In genomic region chr1:236280438-236281285, GRCh38 we compare ENCODE assay signal across 8 cellular contexts. TPM values are rescaled to one million over a fixed set of nuclear protein-coding genes. Genes with fewer than 3 reads are reported as not detected.
DNase-seq lines count a peak whose midpoint lies in the region; ATAC-seq, FAIRE-seq and TF ChIP-seq lines count a peak whose summit lies in the region.

No MANE protein-coding gene starts in this region.

- no peak for TF ChIP-seq CTCF in H1 (IDR thresholded peaks at IDR 0.05; ENCODE audit: control extremely low read depth in 1 of 3, insufficient read depth in 1 of 3, low read depth in 1 of 3, low read length in 3 of 3)

- H3K36me3 ChIP-seq in ES-I3 (ENCODE audit: insufficient read depth, low read length): no peaks in the 10 kb centered on the region; the same call in 1 of the 2 replicates
- no peaks in the 10 kb centered on the region for H3K36me3 ChIP-seq in H1 (ENCODE audit: control insufficient read depth in 2 of 4, insufficient read depth in 4 of 4, low read length in 3 of 4)

- no peak for TF ChIP-seq POLR2A in H1 (IDR thresholded peaks at IDR 0.05; ENCODE audit: control extremely low read depth in 1 of 2, low read depth in 2 of 2, low read length in 2 of 2)

- CTCF ChIA-PET in activated CD4-positive, alpha-beta T cell treated with anti-CD3 and anti-CD28 coated beads, Interleukin-2, amount 10 ng/mL, durations not matched to agents 7 days and 5 days (lab: Charles Lee): interaction anchor here (0.6 to 1.1 kb wide), 2 partner anchors 143 to 242 kb away, joined by 3 read pairs; no protein-coding TSS in a partner anchor
- CTCF ChIA-PET in H1 (lab: Charles Lee; ENCODE audit: partially characterized antibody): interaction anchor here (0.5 kb wide), 1 partner anchor 163 kb away, joined by 4 read pairs; no protein-coding TSS in a partner anchor

- H2AK5ac ChIP-seq in H1 (ENCODE audit: low read depth, low read length): no peak overlapping the region

- H2BK5ac ChIP-seq in H1 (ENCODE audit: low read depth, low read length): no peak overlapping the region

- TF ChIP-seq EP300 in H1 (IDR thresholded peaks at IDR 0.05; ENCODE audit: borderline replicate concordance in 1 of 2, low read depth in 2 of 2, low read length in 2 of 2): no peak

- H2BK15ac ChIP-seq in H1 (ENCODE audit: low read length): no peak overlapping the region

- H3K9me3 ChIP-seq in ES-I3 (ENCODE audit: control insufficient read depth, insufficient read depth, low read length) (no peaks in the 10 kb centered on the region), H1 (ENCODE audit: insufficient read depth in 2 of 2, low read depth in 1 of 2, low read length in 1 of 2) (no peaks in the 10 kb centered on the region)

- peak; percentile 42 for FAIRE-seq in H1 (lab: Jason Lieb, UNC)

- no peak overlapping the region for H3K18ac ChIP-seq in H1 (ENCODE audit: extremely low read depth, low read length)

- peaks cover 11% of the 10 kb centered on the region; the same call in 1 of the 2 replicates for H3K23me2 ChIP-seq in H1 (ENCODE audit: low read depth, low read length)

- no peak overlapping the region for H2BK20ac ChIP-seq in H1 (ENCODE audit: low read length)

- H3K56ac ChIP-seq in H1 (replicated peaks; ENCODE audit: insufficient read length, low read depth, low read length): no peak overlapping the region

- no peaks in the 10 kb centered on the region; the same call in 1 of the 2 replicates for H3K4me1 ChIP-seq in ES-I3 (ENCODE audit: insufficient read depth, low read length)
- H3K4me1 ChIP-seq in H1 (replicated peaks in 1 of 4; ENCODE audit: control insufficient read depth in 3 of 4, insufficient read depth in 4 of 4, low read length in 3 of 4): peaks cover 0 to 6% (median 2%) of the 10 kb centered on the region in 4 experiments; a peak in 2 of 7 replicates

- WGBS in H1 (ENCODE audit: extremely low coverage in 1 of 2, insufficient coverage in 1 of 2, insufficient read length in 1 of 2, insufficient replicate concordance in 2 of 2, low coverage in 1 of 2, low lambda C conversion rate in 2 of 2, missing lambda C conversion rate in 1 of 2), 2 experiments: 22% methylated on average over 13 of the region's 17 CpGs; no CpG with 5 or more reads in 1 of the 2 experiments

- H3K4me2 ChIP-seq in H1 (ENCODE audit: insufficient read depth in 1 of 2, low read depth in 2 of 2, low read length in 2 of 2): peak overlapping the region; percentile 91 to 95

- peak overlapping the region; percentile 68; the same call in 1 of the 2 replicates for H4K8ac ChIP-seq in H1 (ENCODE audit: extremely low read depth, insufficient read depth, low read length)

- peak overlapping the region; percentile 68; the same call in 1 of the 2 replicates for H2AFZ ChIP-seq in H1 (ENCODE audit: low read length)

- no peak overlapping the region for H3K4ac ChIP-seq in H1 (replicated peaks; ENCODE audit: insufficient read length, low read depth, low read length)

- no peak for TF ChIP-seq RAD21 in H1 (IDR thresholded peaks at IDR 0.05 in 1 of 2, conservative IDR thresholded peaks at IDR 0.05 in 1 of 2; ENCODE audit: low read depth in 2 of 2, low read length in 2 of 2)

- H3K27ac Mint-ChIP-seq in activated CD4-positive, alpha-beta T cell treated with anti-CD3 and anti-CD28 coated beads, Interleukin-2, amount 10 ng/mL, durations not matched to agents 7 days and 5 days: peak overlapping the region; percentile 77
- H3K27ac Mint-ChIP-seq in natural killer cell treated with Interleukin-12 subunit alpha and Interleukin-12 subunit beta and Interleukin-15 and Interleukin-18, amount 100 ng/mL, for 72 hours: peak overlapping the region; percentile 34 to 80

- H3K27me3 Mint-ChIP-seq in activated CD4-positive, alpha-beta T cell treated with anti-CD3 and anti-CD28 coated beads, Interleukin-2, amount 10 ng/mL, durations not matched to agents 7 days and 5 days: no peaks in the 10 kb centered on the region
- peaks cover 7 to 13% of the 10 kb centered on the region in 2 donors for H3K27me3 Mint-ChIP-seq in natural killer cell treated with Interleukin-12 subunit alpha and Interleukin-12 subunit beta and Interleukin-15 and Interleukin-18, amount 100 ng/mL, for 72 hours

- peak; percentile 59 for DNase-seq in NCI-H1436 (lab: John Stamatoyannopoulos, UW)
- DNase-seq in activated CD4-positive, alpha-beta T cell treated with anti-CD3 and anti-CD28 coated beads, Interleukin-2, amount 10 ng/mL, durations not matched to agents 7 days and 5 days: peak; percentile 22
- peak in 1 of 2 experiments; percentile 60 for DNase-seq in H1 (ENCODE audit: low read depth in 1 of 2, low spot score in 2 of 2)
- no peak for DNase-seq in natural killer cell treated with Interleukin-12 subunit alpha and Interleukin-12 subunit beta and Interleukin-15 and Interleukin-18, amount 100 ng/mL, for 72 hours (ENCODE audit: low spot score)

- no peaks in the 10 kb centered on the region for H3K79me2 ChIP-seq in H1 (ENCODE audit: control insufficient read depth in 1 of 2, insufficient read depth in 2 of 2, low read length in 2 of 2)

- peak overlapping the region; percentile 84 for H3K4me3 Mint-ChIP-seq in activated CD4-positive, alpha-beta T cell treated with anti-CD3 and anti-CD28 coated beads, Interleukin-2, amount 10 ng/mL, durations not matched to agents 7 days and 5 days
- H3K4me3 Mint-ChIP-seq in natural killer cell treated with Interleukin-12 subunit alpha and Interleukin-12 subunit beta and Interleukin-15 and Interleukin-18, amount 100 ng/mL, for 72 hours: peak overlapping the region; percentile 85

- no peak overlapping the region for H4K5ac ChIP-seq in H1 (ENCODE audit: insufficient read length, low read depth, low read length)

- H4K91ac ChIP-seq in H1 (replicated peaks; ENCODE audit: insufficient read length, low read length): no peak overlapping the region

- peaks cover 9% of the 10 kb centered on the region for H3K9me3 Mint-ChIP-seq in activated CD4-positive, alpha-beta T cell treated with anti-CD3 and anti-CD28 coated beads, Interleukin-2, amount 10 ng/mL, durations not matched to agents 7 days and 5 days
- H3K9me3 Mint-ChIP-seq in natural killer cell treated with Interleukin-12 subunit alpha and Interleukin-12 subunit beta and Interleukin-15 and Interleukin-18, amount 100 ng/mL, for 72 hours: peaks cover 10% of the 10 kb centered on the region

- POLR2A ChIA-PET in activated CD4-positive, alpha-beta T cell treated with anti-CD3 and anti-CD28 coated beads, Interleukin-2, amount 10 ng/mL, durations not matched to agents 7 days and 5 days (lab: Charles Lee): no interaction called here
- POLR2A ChIA-PET in H1 (lab: Charles Lee; ENCODE audit: partially characterized antibody): interaction anchor here (0.6 to 1.7 kb wide), 13 partner anchors 9 to 1136 kb away, joined by 3 to 5 read pairs (median 3); no protein-coding TSS in a partner anchor

- H3K79me1 ChIP-seq in H1 (ENCODE audit: low read depth, low read length): no peaks in the 10 kb centered on the region

- no peak overlapping the region for H3K23ac ChIP-seq in H1 (ENCODE audit: insufficient read length)

- peak overlapping the region; percentile 75 to 79 (median 78) for H3K4me3 ChIP-seq in H1 (ENCODE audit: extremely low read depth in 1 of 4, insufficient read depth in 2 of 4, low read depth in 3 of 4, low read length in 4 of 4)

- H3K27me3 ChIP-seq in H1 (replicated peaks in 1 of 4; ENCODE audit: control insufficient read depth in 3 of 4, extremely low read depth in 1 of 4, insufficient read depth in 3 of 4, low read length in 3 of 4): peaks cover 3 to 11% (median 7%) of the 10 kb centered on the region in 4 experiments

- H4K20me1 ChIP-seq in H1 (replicated peaks in 1 of 2; ENCODE audit: control insufficient read depth in 1 of 2, insufficient read depth in 2 of 2, low read length in 2 of 2): no peaks in the 10 kb centered on the region

- H3K36me3 Mint-ChIP-seq in activated CD4-positive, alpha-beta T cell treated with anti-CD3 and anti-CD28 coated beads, Interleukin-2, amount 10 ng/mL, durations not matched to agents 7 days and 5 days (ENCODE audit: low read depth): peaks cover 3% of the 10 kb centered on the region
- H3K36me3 Mint-ChIP-seq in natural killer cell treated with Interleukin-12 subunit alpha and Interleukin-12 subunit beta and Interleukin-15 and Interleukin-18, amount 100 ng/mL, for 72 hours: peaks cover 9% of the 10 kb centered on the region

- H3K4me1 Mint-ChIP-seq in activated CD4-positive, alpha-beta T cell treated with anti-CD3 and anti-CD28 coated beads, Interleukin-2, amount 10 ng/mL, durations not matched to agents 7 days and 5 days: peaks cover 40% of the 10 kb centered on the region
- H3K4me1 Mint-ChIP-seq in natural killer cell treated with Interleukin-12 subunit alpha and Interleukin-12 subunit beta and Interleukin-15 and Interleukin-18, amount 100 ng/mL, for 72 hours (ENCODE audit: low read depth in 2 of 2): peaks cover 44 to 56% of the 10 kb centered on the region in 2 donors

- peak overlapping the region; percentile 87 for H3K9ac ChIP-seq in ES-I3 (ENCODE audit: low read depth, low read length)
- H3K9ac ChIP-seq in H1 (replicated peaks in 1 of 4; ENCODE audit: extremely low read depth in 1 of 4, low read depth in 3 of 4, low read length in 3 of 4): peak overlapping the region; percentile 25 to 55 (median 42); a peak in 4 of 7 replicates

- no peak for ATAC-seq in natural killer cell treated with Interleukin-12 subunit alpha and Interleukin-12 subunit beta and Interleukin-15 and Interleukin-18, amount 100 ng/mL, for 72 hours
- ATAC-seq in HG02571 (IDR thresholded peaks at IDR 0.05; ENCODE audit: unreplicated experiment): no peak
- ATAC-seq in GM19035 (IDR thresholded peaks at IDR 0.05; ENCODE audit: unreplicated experiment): no peak
- ATAC-seq in HG02798 (IDR thresholded peaks at IDR 0.05; ENCODE audit: poor library complexity, unreplicated experiment): no peak

- H3K14ac ChIP-seq in H1 (ENCODE audit: insufficient read length): no peak overlapping the region

- no peak overlapping the region for H2BK12ac ChIP-seq in H1 (ENCODE audit: low read depth, low read length)

- H3K27ac ChIP-seq in H1 (ENCODE audit: low read depth, low read length): no peak overlapping the region

- H2BK120ac ChIP-seq in H1 (replicated peaks; ENCODE audit: low read depth, low read length): no peak overlapping the region

RNA-seq across cellular contexts. Expression of gene ERO1B, which starts 1.1 kb away (rescaled TPM):
- total RNA-seq in activated CD4-positive, alpha-beta T cell treated with anti-CD3 and anti-CD28 coated beads, Interleukin-2, amount 10 ng/mL, durations not matched to agents 7 days and 5 days: 1 to 10 TPM; 2.5 to 2.6 TPM
- total RNA-seq in H1 (2021; fragmentation: NEBNext Ultra II Directional; extraction: Animal tissue kit (Norgen Biotek cat#: 25700)): 3.5 and 5.6 TPM in 2 replicates
- polyA plus RNA-seq in H1 (2011; rRNA removed): 0.72 and 0.74 TPM in 2 replicates
- 1.4 TPM for polyA plus RNA-seq in H1 (2011; cell fraction: cytosol; rRNA removed)
- polyA plus RNA-seq in H1 (2011; cell fraction: nucleus; rRNA removed): 0.50 TPM
- polyA plus RNA-seq in H1 (2012, experiment 1 of 2): 0.76 to 1.9 TPM (median 0.95 TPM) in 4 replicates
- polyA plus RNA-seq in H1 (2012, experiment 2 of 2): 0.12 TPM
- 2.6 TPM for polyA plus RNA-seq in H1 (2013, experiment 1 of 2)
- polyA plus RNA-seq in H1 (2013, experiment 2 of 2): 3.1 TPM
- 0.69 and 1.6 TPM in 2 replicates for polyA minus RNA-seq in H1 (2011; rRNA and poly(A)+ RNA removed)
- 2.6 TPM for polyA minus RNA-seq in H1 (2011; cell fraction: cytosol; rRNA and poly(A)+ RNA removed)
- polyA minus RNA-seq in H1 (2011; cell fraction: nucleus; rRNA and poly(A)+ RNA removed): 3.7 TPM
- total RNA-seq in natural killer cell treated with Interleukin-12 subunit alpha and Interleukin-12 subunit beta and Interleukin-15 and Interleukin-18, amount 100 ng/mL, for 72 hours: 10 to 100 TPM in 1 of 2 donors, 1 to 10 TPM in 1; 7.3 to 14.3 TPM
